Comparison of ENCODE assay signal across 8 cellular contexts in the genomic region with DNA sequence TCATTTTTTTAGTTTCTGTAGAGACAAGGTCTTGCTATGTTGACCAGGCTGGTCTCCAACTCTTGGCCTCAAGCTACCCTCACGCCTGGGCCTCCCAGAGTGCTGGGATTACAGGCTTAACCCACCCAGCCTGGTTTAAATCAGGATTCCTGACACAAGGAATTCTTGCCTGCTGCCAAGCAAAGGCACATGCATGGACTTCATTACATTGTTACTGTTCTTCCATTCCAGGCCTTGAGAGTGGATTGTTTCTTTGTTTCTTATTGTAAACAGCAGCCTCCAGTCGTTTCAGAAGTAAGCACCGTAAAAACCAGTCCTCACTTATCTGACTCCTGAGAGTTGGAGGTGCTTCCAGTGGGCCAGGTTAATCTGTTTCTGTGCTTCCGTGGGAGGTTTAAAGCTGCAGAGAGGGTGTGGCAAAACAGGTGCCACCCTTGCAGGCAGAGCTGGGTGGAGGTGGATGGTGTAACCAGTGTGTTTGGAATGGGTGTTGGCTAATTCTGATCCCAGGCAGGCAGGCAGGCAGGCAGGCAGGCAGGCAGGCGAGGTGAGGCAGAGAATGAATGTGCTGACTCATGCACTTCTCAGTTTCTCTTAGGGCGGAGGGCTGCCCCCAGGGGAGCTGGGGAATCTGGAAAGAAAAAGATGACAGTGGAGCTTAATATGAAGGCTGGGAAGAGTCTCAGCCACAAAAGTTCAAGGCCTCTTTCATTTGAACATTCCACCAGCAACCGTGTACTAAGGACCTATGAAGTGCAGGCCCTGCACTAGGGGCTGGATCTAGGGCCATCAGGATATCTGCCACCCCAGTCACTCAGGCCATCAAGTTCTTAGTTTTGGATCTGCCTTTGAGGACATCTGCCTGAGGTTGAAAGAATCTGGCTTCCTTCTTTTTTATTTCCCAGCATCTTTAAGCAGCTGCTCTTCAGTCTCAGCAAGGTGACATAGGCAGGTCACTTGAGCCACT. TPM values are rescaled to one million over a fixed set of nuclear protein-coding genes. Genes with fewer than 3 reads are reported as not detected.
A peak's percentile ranks its signal among the peaks of the same experiment; 100 is the strongest.
DNase-seq lines count a peak whose midpoint lies in the region; ATAC-seq, FAIRE-seq and TF ChIP-seq lines count a peak whose summit lies in the region.

No MANE protein-coding gene starts in this region.

- no peak overlapping the region for H3K4me3 Mint-ChIP-seq in glutamatergic neuron (ENCODE audit: unreplicated experiment)
- no peak overlapping the region for H3K4me3 Mint-ChIP-seq in stimulated activated effector memory CD8-positive, alpha-beta T cell treated with anti-CD3 and anti-CD28 coated beads, Interleukin-12 subunit alpha, Interleukin-12 subunit beta, amount 100 ng/mL, for 72 hours

- DNase-seq in DMS79 treated with DMSO at 0.1 percent for 48 hours (lab: John Stamatoyannopoulos, UW) (peak; percentile 30), DMS79 (lab: John Stamatoyannopoulos, UW) (no peak), RCC 7860 (ENCODE audit: low spot score) (peak; percentile 51), glutamatergic neuron (peak; percentile 45), NCI-H446 (lab: John Stamatoyannopoulos, UW) (no peak), GM12892 (ENCODE audit: insufficient read length) (no peak)
- DNase-seq in stimulated activated effector memory CD8-positive, alpha-beta T cell treated with anti-CD3 and anti-CD28 coated beads, Interleukin-12 subunit alpha, Interleukin-12 subunit beta, amount 100 ng/mL, for 72 hours (ENCODE audit: low spot score in 2 of 2): no peak

- no peak for TF ChIP-seq POLR2A in GM12892 (IDR thresholded peaks at IDR 0.05; ENCODE audit: low read depth, low read length)

- no peaks in the 10 kb centered on the region for H3K36me3 Mint-ChIP-seq in glutamatergic neuron (ENCODE audit: unreplicated experiment)
- H3K36me3 Mint-ChIP-seq in stimulated activated effector memory CD8-positive, alpha-beta T cell treated with anti-CD3 and anti-CD28 coated beads, Interleukin-12 subunit alpha, Interleukin-12 subunit beta, amount 100 ng/mL, for 72 hours: no peaks in the 10 kb centered on the region

- H3K4me1 Mint-ChIP-seq in glutamatergic neuron (ENCODE audit: low read depth, unreplicated experiment): peaks cover 6% of the 10 kb centered on the region
- peaks cover 7% of the 10 kb centered on the region for H3K4me1 Mint-ChIP-seq in stimulated activated effector memory CD8-positive, alpha-beta T cell treated with anti-CD3 and anti-CD28 coated beads, Interleukin-12 subunit alpha, Interleukin-12 subunit beta, amount 100 ng/mL, for 72 hours

- H3K27me3 Mint-ChIP-seq in glutamatergic neuron (ENCODE audit: unreplicated experiment): peaks cover 2% of the 10 kb centered on the region

- no peak for ATAC-seq in stimulated activated effector memory CD8-positive, alpha-beta T cell treated with anti-CD3 and anti-CD28 coated beads, Interleukin-12 subunit alpha, Interleukin-12 subunit beta, amount 100 ng/mL, for 72 hours
- ATAC-seq in HG03045 (IDR thresholded peaks at IDR 0.05; ENCODE audit: unreplicated experiment): no peak

- H3K27ac Mint-ChIP-seq in glutamatergic neuron (ENCODE audit: unreplicated experiment): peak overlapping the region; percentile 10
- peak overlapping the region; percentile 26 for H3K27ac Mint-ChIP-seq in stimulated activated effector memory CD8-positive, alpha-beta T cell treated with anti-CD3 and anti-CD28 coated beads, Interleukin-12 subunit alpha, Interleukin-12 subunit beta, amount 100 ng/mL, for 72 hours

- peaks cover 1% of the 10 kb centered on the region for H3K9me3 Mint-ChIP-seq in glutamatergic neuron (ENCODE audit: unreplicated experiment)
- no peaks in the 10 kb centered on the region for H3K9me3 Mint-ChIP-seq in stimulated activated effector memory CD8-positive, alpha-beta T cell treated with anti-CD3 and anti-CD28 coated beads, Interleukin-12 subunit alpha, Interleukin-12 subunit beta, amount 100 ng/mL, for 72 hours

- TF ChIP-seq CTCF in glutamatergic neuron (IDR thresholded peaks at IDR 0.05; ENCODE audit: partially characterized antibody, unreplicated experiment): no peak

- FAIRE-seq in RCC 7860 (lab: Jason Lieb, UNC) (peak; percentile 35), GM12892 (lab: Jason Lieb, UNC) (no peak)

RNA-seq across cellular contexts. Expression of a gene that starts 37.0 kb away (rescaled TPM):
- total RNA-seq in glutamatergic neuron (ENCODE audit: unreplicated experiment): 0.71 TPM
- 0.36 TPM for polyA plus RNA-seq in GM12892 (2012; ENCODE audit: missing spikeins)

RNA-seq across cellular contexts. Expression of a gene that starts 42.9 kb away (rescaled TPM):
- total RNA-seq in glutamatergic neuron (ENCODE audit: unreplicated experiment): 7.8 TPM
- polyA plus RNA-seq in GM12892 (2012; ENCODE audit: missing spikeins): not detected

Comparison
In these comparisons a context has a peak if more than half of its experiments do, and no peak if none do; other contexts are left out.
1. DNase-seq: peak in DMS79 treated with DMSO at 0.1 percent for 48 hours (single experiment), RCC 7860 (single experiment) and glutamatergic neuron (single experiment); none in DMS79 (single experiment), stimulated activated effector memory CD8-positive, alpha-beta T cell treated with anti-CD3 and anti-CD28 coated beads, Interleukin-12 subunit alpha, Interleukin-12 subunit beta, amount 100 ng/mL, for 72 hours (0 of 2), NCI-H446 (0 of 2) and GM12892 (single experiment).